ENCODE assay signal across 19 cellular contexts in genomic region chr17:12290207-12290606, GRCh38.
"Had no signal": no experiment of that assay in that cellular context is flagged by ENCODE, and none has a peak within 500 bp of the region (broad histone marks: within the 10 kb centered on the region; RNA-seq: fewer than 3 reads in every experiment).

No MANE protein-coding gene starts in this region.

- H3K4me3 Mint-ChIP-seq: mesothelial cell of epicardium had no signal

- H3K27me3 ChIP-seq: colonic mucosa, dorsolateral prefrontal cortex, esophagus muscularis mucosa, foreskin keratinocyte, gastroesophageal sphincter, heart right ventricle, left lung had no signal

- H3K27ac ChIP-seq: colonic mucosa, dorsolateral prefrontal cortex, esophagus muscularis mucosa, foreskin keratinocyte, gastroesophageal sphincter, heart right ventricle, left lung, lower lobe of right lung had no signal

- H3K27ac Mint-ChIP-seq: mesothelial cell of epicardium had no signal

- H3K4me1 ChIP-seq: colonic mucosa, esophagus muscularis mucosa, foreskin keratinocyte, gastroesophageal sphincter, heart right ventricle, left lung, lower lobe of right lung had no signal

- DNase-seq: colonic mucosa; dermis blood vessel endothelial cell; effector CD4-positive, alpha-beta T cell; effector memory CD4-positive, alpha-beta T cell; foreskin keratinocyte; glutamatergic neuron; head of caudate nucleus; heart right ventricle; hippocampal formation; left cardiac atrium; left lung; left ventricle myocardium superior; lower lobe of right lung; mesenchymal stem cell; mucosa of descending colon had no signal

- H3K36me3 ChIP-seq: colonic mucosa, esophagus muscularis mucosa, gastroesophageal sphincter, heart right ventricle, left lung, lower lobe of right lung had no signal

- H3K36me3 Mint-ChIP-seq: mesothelial cell of epicardium had no signal

- ATAC-seq: foreskin keratinocyte, gastroesophageal sphincter, heart right ventricle, left cardiac atrium, left lung, left ventricle myocardium superior, lower lobe of right lung, mucosa of descending colon had no signal

- H3K4me3 ChIP-seq: colonic mucosa, dorsolateral prefrontal cortex, esophagus muscularis mucosa, gastroesophageal sphincter, heart right ventricle, left lung, lower lobe of right lung, mucosa of descending colon had no signal

- H3K9me3 ChIP-seq: colonic mucosa, esophagus muscularis mucosa, gastroesophageal sphincter, heart right ventricle, lower lobe of right lung, mucosa of descending colon had no signal
